12 cellular contexts compared by ENCODE assay signal in genomic region chrX:53715336-53715924, GRCh38. TPM values are rescaled to one million over a fixed set of nuclear protein-coding genes. Genes with fewer than 3 reads are reported as not detected.
A peak's percentile ranks its signal among the peaks of the same experiment; 100 is the strongest.
DNase-seq lines count a peak whose midpoint lies in the region; ATAC-seq and TF ChIP-seq lines count a peak whose summit lies in the region.
"Had no signal": no experiment of that assay in that cellular context is flagged by ENCODE, and none has a peak within 500 bp of the region (broad histone marks: within the 10 kb centered on the region; RNA-seq: fewer than 3 reads in every experiment).

No MANE protein-coding gene starts in this region.

- H2BK12ac ChIP-seq in trophoblast cell (ENCODE audit: low read length) = no peak overlapping the region

- H3K4me3 ChIP-seq in KMS-11 (IDR thresholded peaks at IDR 0.05; ENCODE audit: insufficient read depth, low read depth, low read length) (no peak overlapping the region), trophoblast cell (ENCODE audit: low read depth, low read length) (no peak overlapping the region)

- no peaks in the 10 kb centered on the region for H3K27me3 Mint-ChIP-seq in activated T-cell treated with anti-CD3 and anti-CD28 coated beads, Interleukin-2, amount 50 U/mL, for 4 hours (ENCODE audit: low read depth)
- H3K27me3 Mint-ChIP-seq in activated naive CD8-positive, alpha-beta T cell treated with anti-CD3 and anti-CD28 coated beads, Interleukin-2, amount 10 ng/mL, durations not matched to agents 7 days and 5 days = no peaks in the 10 kb centered on the region
- H3K27me3 Mint-ChIP-seq in stimulated activated naive B cell treated with anti-CD40 and anti-IgM and Interleukin-4, amounts not matched to agents 10 μg/mL and 1 μg/mL and 100 μg/mL, for 72 hours = no peaks in the 10 kb centered on the region

- no peak overlapping the region for H2BK5ac ChIP-seq in trophoblast cell (ENCODE audit: low read depth, low read length, poor library complexity)

- TF ChIP-seq CTCF in KMS-11 (conservative IDR thresholded peaks at IDR 0.05; ENCODE audit: low read depth, low read length) = no peak

- H3K18ac ChIP-seq in trophoblast cell (ENCODE audit: low read length) = no peak overlapping the region

- peak overlapping the region; percentile 99 for H3K27ac Mint-ChIP-seq in activated naive CD8-positive, alpha-beta T cell treated with anti-CD3 and anti-CD28 coated beads, Interleukin-2, amount 10 ng/mL, durations not matched to agents 7 days and 5 days
- H3K27ac Mint-ChIP-seq in stimulated activated naive B cell treated with anti-CD40 and anti-IgM and Interleukin-4, amounts not matched to agents 10 μg/mL and 1 μg/mL and 100 μg/mL, for 72 hours = peak overlapping the region; percentile 97

- H3K27ac ChIP-seq in KMS-11 = peak overlapping the region; percentile 97
- H3K27ac ChIP-seq in trophoblast cell (ENCODE audit: low read depth, low read length) = no peak overlapping the region

- no peaks in the 10 kb centered on the region for H3K27me3 ChIP-seq in KMS-11 (ENCODE audit: insufficient read depth, low read depth)
- no peaks in the 10 kb centered on the region for H3K27me3 ChIP-seq in trophoblast cell (ENCODE audit: insufficient read depth, low read length)

- H3K4me1 ChIP-seq in KMS-11 (ENCODE audit: low read depth, poor library complexity, severe bottlenecking) (peaks cover 53% of the 10 kb centered on the region), trophoblast cell (ENCODE audit: control insufficient read depth in 1 of 2, insufficient read depth in 2 of 2, low read length in 2 of 2) (peaks cover 6 to 19% of the 10 kb centered on the region in 2 experiments)

- H4K12ac ChIP-seq in trophoblast cell (ENCODE audit: low read depth, low read length) = no peak overlapping the region

- H4K91ac ChIP-seq in trophoblast cell (ENCODE audit: low read depth, low read length) = no peak overlapping the region

- no peak overlapping the region for H2BK120ac ChIP-seq in trophoblast cell (ENCODE audit: insufficient read depth, low read length, poor library complexity)

- no peak overlapping the region for H4K8ac ChIP-seq in trophoblast cell (ENCODE audit: low read depth, low read length)

- POLR2A ChIA-PET in activated naive CD8-positive, alpha-beta T cell treated with anti-CD3 and anti-CD28 coated beads, Interleukin-2, amount 10 ng/mL, durations not matched to agents 7 days and 5 days (lab: Charles Lee) = interaction anchor here (1.0 to 7.3 kb wide), 3 partner anchors 25 to 30 kb away, joined by 4 to 156 read pairs (median 5); partner anchors contain the start of gene HUWE1

- no peaks in the 10 kb centered on the region for H3K36me3 ChIP-seq in KMS-11 (ENCODE audit: insufficient read depth)
- no peaks in the 10 kb centered on the region for H3K36me3 ChIP-seq in trophoblast cell (ENCODE audit: control insufficient read depth in 1 of 2, insufficient read depth in 2 of 2, low read length in 2 of 2)

- no peak overlapping the region for H2AK5ac ChIP-seq in trophoblast cell (ENCODE audit: low read length)

- H3K14ac ChIP-seq in trophoblast cell (ENCODE audit: low read length) = no peak overlapping the region

- H3K9me3 Mint-ChIP-seq in activated T-cell treated with anti-CD3 and anti-CD28 coated beads, Interleukin-2, amount 50 U/mL, for 4 hours = no peaks in the 10 kb centered on the region
- no peaks in the 10 kb centered on the region for H3K9me3 Mint-ChIP-seq in activated naive CD8-positive, alpha-beta T cell treated with anti-CD3 and anti-CD28 coated beads, Interleukin-2, amount 10 ng/mL, durations not matched to agents 7 days and 5 days
- no peaks in the 10 kb centered on the region for H3K9me3 Mint-ChIP-seq in stimulated activated naive B cell treated with anti-CD40 and anti-IgM and Interleukin-4, amounts not matched to agents 10 μg/mL and 1 μg/mL and 100 μg/mL, for 72 hours

- DNase-seq in activated T-cell treated with anti-CD3 and anti-CD28 coated beads, Interleukin-2, amount 50 U/mL, for 4 hours = no peak
- no peak for DNase-seq in activated T-cell treated with anti-CD3 and anti-CD28 coated beads, Interleukin-2, amount 50 U/mL, for 1 hour
- no peak for DNase-seq in activated naive CD8-positive, alpha-beta T cell treated with anti-CD3 and anti-CD28 coated beads, Interleukin-2, amount 10 ng/mL, durations not matched to agents 7 days and 5 days
- DNase-seq in stimulated activated naive B cell treated with anti-CD40 and anti-IgM and Interleukin-4, amounts not matched to agents 10 μg/mL and 1 μg/mL and 100 μg/mL, for 72 hours = no peak
- DNase-seq in GDM1 (lab: John Stamatoyannopoulos, UW) (no peak), trophoblast cell (no peak)
- DNase-seq: ACHN, amniotic stem cell, mesenchymal stem cell had no signal

- peaks cover 5% of the 10 kb centered on the region for H3K36me3 Mint-ChIP-seq in activated T-cell treated with anti-CD3 and anti-CD28 coated beads, Interleukin-2, amount 50 U/mL, for 4 hours (ENCODE audit: insufficient read depth)
- H3K36me3 Mint-ChIP-seq in activated naive CD8-positive, alpha-beta T cell treated with anti-CD3 and anti-CD28 coated beads, Interleukin-2, amount 10 ng/mL, durations not matched to agents 7 days and 5 days = peaks cover 14% of the 10 kb centered on the region
- peaks cover 0 to 4% of the 10 kb centered on the region in 2 donors for H3K36me3 Mint-ChIP-seq in stimulated activated naive B cell treated with anti-CD40 and anti-IgM and Interleukin-4, amounts not matched to agents 10 μg/mL and 1 μg/mL and 100 μg/mL, for 72 hours

- H3K9me3 ChIP-seq in trophoblast cell (ENCODE audit: insufficient read depth, low read depth, low read length) = no peaks in the 10 kb centered on the region

- H3K4me3 Mint-ChIP-seq in activated T-cell treated with anti-CD3 and anti-CD28 coated beads, Interleukin-2, amount 50 U/mL, for 4 hours = peak overlapping the region; percentile 81
- H3K4me3 Mint-ChIP-seq in activated naive CD8-positive, alpha-beta T cell treated with anti-CD3 and anti-CD28 coated beads, Interleukin-2, amount 10 ng/mL, durations not matched to agents 7 days and 5 days = peak overlapping the region; percentile 94
- peak overlapping the region; percentile 79 to 82 for H3K4me3 Mint-ChIP-seq in stimulated activated naive B cell treated with anti-CD40 and anti-IgM and Interleukin-4, amounts not matched to agents 10 μg/mL and 1 μg/mL and 100 μg/mL, for 72 hours

- H3K79me2 ChIP-seq in KMS-11 (ENCODE audit: insufficient read depth, low read depth) = no peaks in the 10 kb centered on the region
- no peaks in the 10 kb centered on the region for H3K79me2 ChIP-seq in trophoblast cell (ENCODE audit: control insufficient read depth, insufficient read depth, low read length, poor library complexity)

- ATAC-seq in activated T-cell treated with anti-CD3 and anti-CD28 coated beads, Interleukin-2, amount 50 U/mL, for 4 hours = peak; percentile 40 to 41
- ATAC-seq in activated naive CD8-positive, alpha-beta T cell treated with anti-CD3 and anti-CD28 coated beads, Interleukin-2, amount 10 ng/mL, durations not matched to agents 7 days and 5 days (ENCODE audit: low read depth) = no peak
- peak; percentile 9 to 23 for ATAC-seq in stimulated activated naive B cell treated with anti-CD40 and anti-IgM and Interleukin-4, amounts not matched to agents 10 μg/mL and 1 μg/mL and 100 μg/mL, for 72 hours (replicated peaks)
- no peak for ATAC-seq in GM21529 (IDR thresholded peaks at IDR 0.05; ENCODE audit: unreplicated experiment)
- ATAC-seq: Right ventricle myocardium inferior had no signal

- WGBS in trophoblast cell (ENCODE audit: extremely low coverage, insufficient coverage, insufficient read length) = no CpG with 5 or more reads among the region's 3 CpGs

- peaks cover 3% of the 10 kb centered on the region for H3K79me1 ChIP-seq in trophoblast cell (ENCODE audit: low read length)

- no peaks in the 10 kb centered on the region for H4K20me1 ChIP-seq in KMS-11 (ENCODE audit: insufficient read depth)

- H3K9ac ChIP-seq in KMS-11 = no peak overlapping the region
- no peak overlapping the region for H3K9ac ChIP-seq in trophoblast cell (ENCODE audit: low read length)

- H3K4ac ChIP-seq in trophoblast cell (ENCODE audit: low read depth, low read length) = no peak overlapping the region

- H3K4me1 Mint-ChIP-seq in activated T-cell treated with anti-CD3 and anti-CD28 coated beads, Interleukin-2, amount 50 U/mL, for 4 hours (ENCODE audit: low read depth) = peaks cover 48% of the 10 kb centered on the region
- peaks cover 34% of the 10 kb centered on the region for H3K4me1 Mint-ChIP-seq in activated naive CD8-positive, alpha-beta T cell treated with anti-CD3 and anti-CD28 coated beads, Interleukin-2, amount 10 ng/mL, durations not matched to agents 7 days and 5 days
- peaks cover 30 to 40% of the 10 kb centered on the region in 2 donors for H3K4me1 Mint-ChIP-seq in stimulated activated naive B cell treated with anti-CD40 and anti-IgM and Interleukin-4, amounts not matched to agents 10 μg/mL and 1 μg/mL and 100 μg/mL, for 72 hours

- H3K4me2 ChIP-seq in KMS-11 (peak overlapping the region; percentile 69), trophoblast cell (ENCODE audit: low read length) (no peak overlapping the region)

- no peak overlapping the region for H3K23ac ChIP-seq in trophoblast cell (ENCODE audit: low read length)

- H2AFZ ChIP-seq in KMS-11 (ENCODE audit: low read depth) = peak overlapping the region; percentile 39; the same call in 1 of the 2 replicates
- H2AFZ ChIP-seq in trophoblast cell (ENCODE audit: insufficient read depth, low read length, poor library complexity) = no peak overlapping the region

RNA-seq across cellular contexts. Expression of gene HUWE1, which starts 28.9 kb away (rescaled TPM):
- total RNA-seq in activated T-cell treated with anti-CD3 and anti-CD28 coated beads, Interleukin-2, amount 50 U/mL, for 4 hours = 100 to 1,000 TPM; 433 to 540 (median 440) TPM
- total RNA-seq in activated naive CD8-positive, alpha-beta T cell treated with anti-CD3 and anti-CD28 coated beads, Interleukin-2, amount 10 ng/mL, durations not matched to agents 7 days and 5 days = 100 to 1,000 TPM; 219 to 225 TPM
- polyA plus RNA-seq in trophoblast cell (2013) = 57.3 and 60.9 TPM in 2 replicates

Comparison
In these comparisons a context has a peak if more than half of its experiments do, and no peak if none do; other contexts are left out.
1. ATAC-seq: peak in activated T-cell treated with anti-CD3 and anti-CD28 coated beads, Interleukin-2, amount 50 U/mL, for 4 hours (2 of 2) and stimulated activated naive B cell treated with anti-CD40 and anti-IgM and Interleukin-4, amounts not matched to agents 10 μg/mL and 1 μg/mL and 100 μg/mL, for 72 hours (2 of 2); none in activated naive CD8-positive, alpha-beta T cell treated with anti-CD3 and anti-CD28 coated beads, Interleukin-2, amount 10 ng/mL, durations not matched to agents 7 days and 5 days (single experiment) and GM21529 (single experiment).
2. Peak in every context shown above with its lines, with median percentiles within 50 percentile points of each other: H3K4me3 Mint-ChIP-seq.